10 cellular contexts compared by ENCODE assay signal in genomic region chr1:203166192-203166940, GRCh38. TPM values are rescaled to one million over a fixed set of nuclear protein-coding genes. Genes with fewer than 3 reads are reported as not detected.
DNase-seq lines count a peak whose midpoint lies in the region; ATAC-seq and TF ChIP-seq lines count a peak whose summit lies in the region.
"Had no signal": no experiment of that assay in that cellular context is flagged by ENCODE, and none has a peak within 500 bp of the region (broad histone marks: within the 10 kb centered on the region; RNA-seq: fewer than 3 reads in every experiment).

No MANE protein-coding gene starts in this region.

- TF ChIP-seq CTCF in SU-DHL-6 (IDR thresholded peaks at IDR 0.05; ENCODE audit: insufficient read depth, low read length, poor library complexity, severe bottlenecking) (peak; percentile 17), left lung (IDR thresholded peaks at IDR 0.05) (peak in 1 of 2 donors; percentile 8)

- H3K27ac ChIP-seq in SU-DHL-6 (ENCODE audit: low read depth, low read length) (no peak overlapping the region), left lung (no peak overlapping the region)
- H3K27ac ChIP-seq: heart right ventricle had no signal

- peak; percentile 70 for DNase-seq in 8988T
- no peak for DNase-seq in left lung
- DNase-seq in Ammon's horn (ENCODE audit: low spot score), result no peak
- no peak for DNase-seq in retina
- DNase-seq: heart right ventricle, NCI-H748 treated with DMSO at 0.1 percent for 48 hours had no signal

- no peaks in the 10 kb centered on the region for H3F3A ChIP-seq in SU-DHL-6 (ENCODE audit: insufficient read depth)

- H3K9me2 ChIP-seq in SU-DHL-6 (replicated peaks; ENCODE audit: insufficient read depth, low read length), result no peaks in the 10 kb centered on the region

- no peak overlapping the region for H3K4me2 ChIP-seq in SU-DHL-6 (ENCODE audit: low read depth, low read length, poor library complexity, severe bottlenecking)

- H3K36me3 ChIP-seq in SU-DHL-6 (ENCODE audit: low read length) (no peaks in the 10 kb centered on the region), left lung (no peaks in the 10 kb centered on the region)

- H3K4me3 ChIP-seq in SU-DHL-6 (ENCODE audit: insufficient read depth, low read length, poor library complexity, severe bottlenecking) (no peak overlapping the region), left lung (no peak overlapping the region)
- H3K4me3 ChIP-seq: heart right ventricle had no signal

- H3K9me3 ChIP-seq in SU-DHL-6 (ENCODE audit: insufficient read depth, low read length) (no peaks in the 10 kb centered on the region), left lung (no peaks in the 10 kb centered on the region)
- H3K9me3 ChIP-seq: heart right ventricle had no signal

- no peaks in the 10 kb centered on the region for H3K4me1 ChIP-seq in left lung
- H3K4me1 ChIP-seq: heart right ventricle had no signal

- intact Hi-C loops in left lung (cut with DNase I), result no loop called here

- no peak overlapping the region for H3K9ac ChIP-seq in SU-DHL-6 (ENCODE audit: low read length)

- no peaks in the 10 kb centered on the region for H4K20me1 ChIP-seq in SU-DHL-6 (ENCODE audit: low read depth, low read length)

- H3K27me3 ChIP-seq in SU-DHL-6 (ENCODE audit: low read length) (no peaks in the 10 kb centered on the region), left lung (peaks cover 0 to 13% of the 10 kb centered on the region in 2 donors)
- H3K27me3 ChIP-seq: heart right ventricle had no signal

- H3K79me2 ChIP-seq in SU-DHL-6 (ENCODE audit: insufficient read depth, low read length), result no peaks in the 10 kb centered on the region

- ATAC-seq in GM21786 (IDR thresholded peaks at IDR 0.05; ENCODE audit: unreplicated experiment) (peak; percentile 60), left lung (peak; percentile 86), GM19463 (IDR thresholded peaks at IDR 0.05; ENCODE audit: unreplicated experiment) (no peak), HG02938 (IDR thresholded peaks at IDR 0.05; ENCODE audit: unreplicated experiment) (no peak)

- H2AFZ ChIP-seq in SU-DHL-6 (ENCODE audit: low read depth, low read length, severe bottlenecking), result no peak overlapping the region

RNA-seq across cellular contexts. Expression of gene MYBPH, which starts 9.3 kb away (rescaled TPM):
- total RNA-seq in left lung, result 1 to 10 TPM in 1 of 2 donors, under 1 TPM in 1; 0.55 to 1.3 TPM
- total RNA-seq: heart right ventricle had no signal

RNA-seq across cellular contexts. Expression of gene CHI3L1, which starts 20.1 kb away (rescaled TPM):
- 10 to 100 TPM; 49.7 to 74.9 TPM for total RNA-seq in left lung

RNA-seq across cellular contexts. Expression of gene ADORA1, which starts 38.8 kb away (rescaled TPM):
- 1 to 10 TPM; 1.6 to 5.5 TPM for total RNA-seq in left lung

Comparison
In these comparisons a context has a peak if more than half of its experiments do, and no peak if none do; other contexts are left out.
1. ATAC-seq: peak in GM21786 (single experiment) and left lung (single experiment); none in GM19463 (single experiment) and HG02938 (single experiment).